ENCODE assay signal across 8 cellular contexts in genomic region chr3:82133070-82133606, GRCh38.
DNase-seq lines count a peak whose midpoint lies in the region; ATAC-seq, FAIRE-seq and TF ChIP-seq lines count a peak whose summit lies in the region.

No MANE protein-coding gene starts in this region.

- no peak overlapping the region for H3K23ac ChIP-seq in H1 (ENCODE audit: insufficient read length)

- H3K18ac ChIP-seq in H1 (ENCODE audit: extremely low read depth, low read length), result no peak overlapping the region

- peak; percentile 28 for FAIRE-seq in H1 (lab: Jason Lieb, UNC)

- no peak overlapping the region for H2AFZ ChIP-seq in H1 (ENCODE audit: low read length)

- TF ChIP-seq RAD21 in H1 (IDR thresholded peaks at IDR 0.05 in 1 of 2, conservative IDR thresholded peaks at IDR 0.05 in 1 of 2; ENCODE audit: low read depth in 2 of 2, low read length in 2 of 2), result peak; percentile 70 to 77

- no peak overlapping the region for H3K56ac ChIP-seq in H1 (replicated peaks; ENCODE audit: insufficient read length, low read depth, low read length)

- no peak for TF ChIP-seq EP300 in H1 (IDR thresholded peaks at IDR 0.05; ENCODE audit: borderline replicate concordance in 1 of 2, low read depth in 2 of 2, low read length in 2 of 2)

- peak; percentile 91 for ATAC-seq in HG02610 (IDR thresholded peaks at IDR 0.05; ENCODE audit: unreplicated experiment)

- no peak overlapping the region for H4K91ac ChIP-seq in H1 (replicated peaks; ENCODE audit: insufficient read length, low read length)

- TF ChIP-seq CTCF in GM12875 (IDR thresholded peaks at IDR 0.05; ENCODE audit: borderline replicate concordance, insufficient read depth, low read depth, low read length) (peak; percentile 66), WI38 (IDR thresholded peaks at IDR 0.05; ENCODE audit: low read depth, low read length) (peak; percentile 77), H1 (IDR thresholded peaks at IDR 0.05; ENCODE audit: control extremely low read depth in 1 of 3, insufficient read depth in 1 of 3, low read depth in 1 of 3, low read length in 3 of 3) (peak; percentile 48 to 78 (median 58))

- no peaks in the 10 kb centered on the region for H3K23me2 ChIP-seq in H1 (ENCODE audit: low read depth, low read length)

- DNase-seq in ACHN, result peak; percentile 59
- peak; percentile 24 for DNase-seq in MV-4-11 (lab: John Stamatoyannopoulos, UW)
- DNase-seq in H1 (ENCODE audit: low read depth in 1 of 2, low spot score in 2 of 2), result peak; percentile 15 to 64
- DNase-seq in lung microvascular endothelial cell (ENCODE audit: low read depth in 2 of 2), result peak; percentile 73 to 84
- DNase-seq in substantia nigra (lab: John Stamatoyannopoulos, UW), result peak in 29 of 49 donors; percentile 2 to 53 (median 18)

- no peaks in the 10 kb centered on the region for H3K79me1 ChIP-seq in H1 (ENCODE audit: low read depth, low read length)

- no peak overlapping the region for H2BK20ac ChIP-seq in H1 (ENCODE audit: low read length)

- CTCF ChIA-PET in H1 (lab: Charles Lee; ENCODE audit: partially characterized antibody), result interaction anchor here (0.6 to 2.9 kb wide), 18 partner anchors 10 to 1778 kb away, joined by 3 to 28 read pairs (median 3); no protein-coding TSS in a partner anchor

- H3K27ac ChIP-seq in H1 (ENCODE audit: low read depth, low read length) (no peak overlapping the region), substantia nigra (ENCODE audit: low read depth, low read length, poor library complexity, severe bottlenecking) (no peak overlapping the region)

- H3K27me3 ChIP-seq in H1 (replicated peaks in 1 of 4; ENCODE audit: control insufficient read depth in 3 of 4, extremely low read depth in 1 of 4, insufficient read depth in 3 of 4, low read length in 3 of 4), result no peaks in the 10 kb centered on the region

- H3K9ac ChIP-seq in H1 (replicated peaks in 1 of 4; ENCODE audit: extremely low read depth in 1 of 4, low read depth in 3 of 4, low read length in 3 of 4), result no peak overlapping the region

- H3K36me3 ChIP-seq in H1 (ENCODE audit: control insufficient read depth in 2 of 4, insufficient read depth in 4 of 4, low read length in 3 of 4), result no peaks in the 10 kb centered on the region

- no peak overlapping the region for H3K14ac ChIP-seq in H1 (ENCODE audit: insufficient read length)

- H2BK15ac ChIP-seq in H1 (ENCODE audit: low read length), result no peak overlapping the region

- H2BK12ac ChIP-seq in H1 (ENCODE audit: low read depth, low read length), result no peak overlapping the region

- TF ChIP-seq POLR2A in H1 (IDR thresholded peaks at IDR 0.05; ENCODE audit: control extremely low read depth in 1 of 2, low read depth in 2 of 2, low read length in 2 of 2), result no peak

- POLR2A ChIA-PET in H1 (lab: Charles Lee; ENCODE audit: partially characterized antibody), result no interaction called here

- H2BK5ac ChIP-seq in H1 (ENCODE audit: low read depth, low read length), result no peak overlapping the region

- no peak overlapping the region for H4K5ac ChIP-seq in H1 (ENCODE audit: insufficient read length, low read depth, low read length)

- no peaks in the 10 kb centered on the region for H4K20me1 ChIP-seq in H1 (replicated peaks in 1 of 2; ENCODE audit: control insufficient read depth in 1 of 2, insufficient read depth in 2 of 2, low read length in 2 of 2)

- no peaks in the 10 kb centered on the region for H3K79me2 ChIP-seq in H1 (ENCODE audit: control insufficient read depth in 1 of 2, insufficient read depth in 2 of 2, low read length in 2 of 2)

- H3K9me3 ChIP-seq in H1 (ENCODE audit: insufficient read depth in 2 of 2, low read depth in 1 of 2, low read length in 1 of 2), result no peaks in the 10 kb centered on the region

- no peak overlapping the region for H3K4ac ChIP-seq in H1 (replicated peaks; ENCODE audit: insufficient read length, low read depth, low read length)

- H2AK5ac ChIP-seq in H1 (ENCODE audit: low read depth, low read length), result no peak overlapping the region

- H3K4me2 ChIP-seq in H1 (ENCODE audit: insufficient read depth in 1 of 2, low read depth in 2 of 2, low read length in 2 of 2), result no peak overlapping the region

- no peak overlapping the region for H3K4me3 ChIP-seq in GM12875 (ENCODE audit: low read depth, low read length)
- H3K4me3 ChIP-seq in WI38 (ENCODE audit: low read depth, low read length), result no peak overlapping the region
- no peak overlapping the region for H3K4me3 ChIP-seq in H1 (ENCODE audit: extremely low read depth in 1 of 4, insufficient read depth in 2 of 4, low read depth in 3 of 4, low read length in 4 of 4)

- H2BK120ac ChIP-seq in H1 (replicated peaks; ENCODE audit: low read depth, low read length), result no peak overlapping the region

- in situ Hi-C loops in ACHN (cut with HindIII; ENCODE audit: low pct_ligation_motif_present, low pct_unique_long_range_greater_than_20kb, low sequenced_read_pairs), result no loop called here

- no peaks in the 10 kb centered on the region for H3K4me1 ChIP-seq in H1 (replicated peaks in 1 of 4; ENCODE audit: control insufficient read depth in 3 of 4, insufficient read depth in 4 of 4, low read length in 3 of 4)

- WGBS in H1 (ENCODE audit: extremely low coverage in 1 of 2, insufficient coverage in 1 of 2, insufficient read length in 1 of 2, insufficient replicate concordance in 2 of 2, low coverage in 1 of 2, low lambda C conversion rate in 2 of 2, missing lambda C conversion rate in 1 of 2), 2 experiments, result 43% methylated on average over 5 of the region's 5 CpGs; no CpG with 5 or more reads in 1 of the 2 experiments

- H4K8ac ChIP-seq in H1 (ENCODE audit: extremely low read depth, insufficient read depth, low read length), result no peak overlapping the region

TF ChIP-seq in H1, 55 proteins besides CTCF, POLR2A, EP300 and RAD21:
- no peak for TF ChIP-seq MAFK (IDR thresholded peaks at IDR 0.05; ENCODE audit: low read depth, low read length)
- TF ChIP-seq, protein P1, sequence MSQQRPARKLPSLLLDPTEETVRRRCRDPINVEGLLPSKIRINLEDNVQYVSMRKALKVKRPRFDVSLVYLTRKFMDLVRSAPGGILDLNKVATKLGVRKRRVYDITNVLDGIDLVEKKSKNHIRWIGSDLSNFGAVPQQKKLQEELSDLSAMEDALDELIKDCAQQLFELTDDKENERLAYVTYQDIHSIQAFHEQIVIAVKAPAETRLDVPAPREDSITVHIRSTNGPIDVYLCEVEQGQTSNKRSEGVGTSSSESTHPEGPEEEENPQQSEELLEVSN (IDR thresholded peaks at IDR 0.05), result no peak
- no peak for TF ChIP-seq TEAD4 (IDR thresholded peaks at IDR 0.05; ENCODE audit: low read depth, low read length)
- no peak for TF ChIP-seq RXRA (IDR thresholded peaks at IDR 0.05; ENCODE audit: insufficient read depth, low read depth, low read length)
- TF ChIP-seq KDM1A (IDR thresholded peaks at IDR 0.05; ENCODE audit: borderline replicate concordance, low read length), result no peak
- no peak for TF ChIP-seq SIX5 (IDR thresholded peaks at IDR 0.05; ENCODE audit: low read depth, low read length)

Comparison
In these comparisons a context has a peak if more than half of its experiments do, and no peak if none do; other contexts are left out.
1. DNase-seq: peak in every context shown above with its lines; median percentile 78 in lung microvascular endothelial cell; 59 in ACHN; 40 in H1; 24 in MV-4-11; 18 in substantia nigra.